In genomic region chr6:163438940-163439335, GRCh38 we compare ENCODE assay signal across 9 cellular contexts. TPM values are rescaled to one million over a fixed set of nuclear protein-coding genes. Genes with fewer than 3 reads are reported as not detected.
DNase-seq lines count a peak whose midpoint lies in the region; ATAC-seq and TF ChIP-seq lines count a peak whose summit lies in the region.
"Had no signal": no experiment of that assay in that cellular context is flagged by ENCODE, and none has a peak within 500 bp of the region (broad histone marks: within the 10 kb centered on the region; RNA-seq: fewer than 3 reads in every experiment).

No MANE protein-coding gene starts in this region.

- peak overlapping the region; percentile 2 for H3K4me3 ChIP-seq in psoas muscle

- POLR2A ChIA-PET in RWPE1 (lab: Yijun Ruan, JAX; ENCODE audit: low non-redundant PET), result no interaction called here

- H3K4me1 ChIP-seq in psoas muscle, result peaks cover 97% of the 10 kb centered on the region

- CTCF ChIA-PET in RWPE1 (lab: Yijun Ruan, JAX), result interaction anchor here (0.6 kb wide), 2 partner anchors 16 to 99 kb away, joined by 3 to 4 read pairs; no protein-coding TSS in a partner anchor

- 82 to 88% (median 86%) methylated on average over 4 of the region's 4 CpGs for WGBS in psoas muscle, 3 donors

- H3K36me3 ChIP-seq in psoas muscle (ENCODE audit: insufficient read depth in 1 of 2, low read depth in 1 of 2), result no peaks in the 10 kb centered on the region

- H3K27ac ChIP-seq in psoas muscle (peak overlapping the region; percentile 59), RWPE1 (no peak overlapping the region)
- H3K27ac ChIP-seq: coronary artery had no signal

- ATAC-seq in psoas muscle, result peak in 3 of 4 donors; percentile 39 to 57 (median 46)

- TF ChIP-seq CTCF in psoas muscle (IDR thresholded peaks at IDR 0.05), result no peak
- TF ChIP-seq CTCF in RWPE1 (conservative IDR thresholded peaks at IDR 0.05; ENCODE audit: low read depth), result no peak

- no peaks in the 10 kb centered on the region for H3K27me3 ChIP-seq in psoas muscle (ENCODE audit: insufficient read depth in 3 of 3, low read length in 2 of 3)

- intact Hi-C loops in psoas muscle (cut with DNase I), result no loop called here

- DNase-seq in NCI-H1092 treated with DMSO at 0.1 percent for 48 hours (lab: John Stamatoyannopoulos, UW) (peak; percentile 20), NCI-H1092 (lab: John Stamatoyannopoulos, UW) (no peak), HUDEP-2 (lab: John Stamatoyannopoulos, UW; ENCODE audit: unreplicated experiment in 76 of 76) (peak in 73 of 76 experiments; percentile 28 to 91 (median 78)), amniotic epithelial cell (ENCODE audit: low read depth) (peak; percentile 60), psoas muscle (peak; percentile 46 to 62), NCI-H510A treated with DMSO at 0.1 percent for 48 hours (lab: John Stamatoyannopoulos, UW) (no peak), cerebellum (ENCODE audit: low spot score) (no peak), RWPE1 (ENCODE audit: low spot score) (no peak)

- H3K9me3 ChIP-seq in psoas muscle, result no peaks in the 10 kb centered on the region

RNA-seq across cellular contexts. Expression of gene QKI, which starts 24.4 kb away (rescaled TPM):
- 100 to 1,000 TPM; 275 to 421 (median 308) TPM for total RNA-seq in psoas muscle
- 100 to 1,000 TPM in 1 of 3 donors, 10 to 100 TPM in 2; 62.0 to 266 (median 82.1) TPM for polyA plus RNA-seq in psoas muscle
- 363 TPM for total RNA-seq in cerebellum

Comparison
In these comparisons a context has a peak if more than half of its experiments do, and no peak if none do; other contexts are left out.
1. DNase-seq: peak in NCI-H1092 treated with DMSO at 0.1 percent for 48 hours (single experiment), HUDEP-2 (73 of 76), amniotic epithelial cell (single experiment) and psoas muscle (2 of 2); none in NCI-H1092 (single experiment), NCI-H510A treated with DMSO at 0.1 percent for 48 hours (single experiment), cerebellum (single experiment) and RWPE1 (single experiment).